22 cellular contexts compared by ENCODE assay signal in genomic region chr5:1779021-1779680, GRCh38. TPM values are rescaled to one million over a fixed set of nuclear protein-coding genes. Genes with fewer than 3 reads are reported as not detected.
DNase-seq lines count a peak whose midpoint lies in the region; ATAC-seq, FAIRE-seq and TF ChIP-seq lines count a peak whose summit lies in the region.
"Had no signal": no experiment of that assay in that cellular context is flagged by ENCODE, and none has a peak within 500 bp of the region (broad histone marks: within the 10 kb centered on the region; RNA-seq: fewer than 3 reads in every experiment).

No MANE protein-coding gene starts in this region.

- no peaks in the 10 kb centered on the region for H3K36me3 ChIP-seq in HEK293 (ENCODE audit: control insufficient read depth in 2 of 2, insufficient read depth in 1 of 2, low read length in 2 of 2)
- H3K36me3 ChIP-seq in H1 (ENCODE audit: control insufficient read depth in 2 of 4, insufficient read depth in 4 of 4, low read length in 3 of 4) = no peaks in the 10 kb centered on the region
- no peaks in the 10 kb centered on the region for H3K36me3 ChIP-seq in H7 (replicated peaks; ENCODE audit: control insufficient read depth, insufficient read depth, low read length)

- H3K27me3 ChIP-seq in H1 (replicated peaks in 1 of 4; ENCODE audit: control insufficient read depth in 3 of 4, extremely low read depth in 1 of 4, insufficient read depth in 3 of 4, low read length in 3 of 4) (no peaks in the 10 kb centered on the region), H7 (ENCODE audit: control insufficient read depth, insufficient read depth, low read length) (no peaks in the 10 kb centered on the region)

- intact Hi-C loops in posterior vena cava (cut with DNase I) = no loop called here

- POLR2A ChIA-PET in HEK293 (lab: Yijun Ruan, JAX) (no interaction called here), H1 (lab: Charles Lee; ENCODE audit: partially characterized antibody) (interaction anchor here (1.5 kb wide), 1 partner anchor 11 kb away, joined by 3 read pairs; no protein-coding TSS in a partner anchor)

- H3K23me2 ChIP-seq in H1 (ENCODE audit: low read depth, low read length) = no peaks in the 10 kb centered on the region

- no peak overlapping the region for H2AFZ ChIP-seq in H1 (ENCODE audit: low read length)

- TF ChIP-seq CTCF in HEK293 (tag by site-specific recombination; IDR thresholded peaks at IDR 0.05) = no peak
- TF ChIP-seq CTCF in H1 (IDR thresholded peaks at IDR 0.05; ENCODE audit: control extremely low read depth in 1 of 3, insufficient read depth in 1 of 3, low read depth in 1 of 3, low read length in 3 of 3) = no peak

- H4K20me1 ChIP-seq in H1 (replicated peaks in 1 of 2; ENCODE audit: control insufficient read depth in 1 of 2, insufficient read depth in 2 of 2, low read length in 2 of 2) = peaks cover 0 to 3% of the 10 kb centered on the region in 2 experiments

- no peaks in the 10 kb centered on the region for H3K79me2 ChIP-seq in H1 (ENCODE audit: control insufficient read depth in 1 of 2, insufficient read depth in 2 of 2, low read length in 2 of 2)

- FAIRE-seq in H1 (lab: Jason Lieb, UNC) = no peak
- FAIRE-seq: GM12891, RCC 7860 had no signal

- DNase-seq in activated effector memory CD4-positive, alpha-beta T cell treated with anti-CD3 and anti-CD28 coated beads, Interleukin-2, amount 50 U/mL, for 16 hours = peak; percentile 38
- no peak for DNase-seq in activated effector memory CD4-positive, alpha-beta T cell treated with Interleukin-2 at 50 U/mL for 16 hours
- DNase-seq in H1 (ENCODE audit: low read depth in 1 of 2, low spot score in 2 of 2) = no peak
- peak; percentile 72 for DNase-seq in posterior vena cava (ENCODE audit: low spot score)
- DNase-seq in H7 = no peak
- DNase-seq in EL = no peak
- DNase-seq: 8988T; C1 segment of cervical spinal cord; CD8-positive, alpha-beta T cell; DND-41; H9; Kasumi-1; NCI-H1694 treated with DMSO at 0.1 percent for 48 hours; NCI-H2081 treated with DMSO at 0.1 percent for 48 hours; NCI-H2171 treated with DMSO at 0.1 percent for 48 hours; NCI-H524 treated with DMSO at 0.1 percent for 48 hours; NCI-H82; SHP77 had no signal

- ATAC-seq in GM18907 (IDR thresholded peaks at IDR 0.05; ENCODE audit: unreplicated experiment) = no peak
- ATAC-seq: CD8-positive, alpha-beta T cell had no signal

- no peak overlapping the region for H4K91ac ChIP-seq in H1 (replicated peaks; ENCODE audit: insufficient read length, low read length)

- no peak for TF ChIP-seq RAD21 in H1 (IDR thresholded peaks at IDR 0.05 in 1 of 2, conservative IDR thresholded peaks at IDR 0.05 in 1 of 2; ENCODE audit: low read depth in 2 of 2, low read length in 2 of 2)

- H2BK120ac ChIP-seq in H1 (replicated peaks; ENCODE audit: low read depth, low read length) = no peak overlapping the region

- H3K4me3 ChIP-seq in HEK293 (ENCODE audit: low read depth, low read length) (no peak overlapping the region), H1 (ENCODE audit: extremely low read depth in 1 of 4, insufficient read depth in 2 of 4, low read depth in 3 of 4, low read length in 4 of 4) (no peak overlapping the region), H7 (ENCODE audit: insufficient read depth, low read depth, low read length) (no peak overlapping the region)

- CTCF ChIA-PET in HEK293 (lab: Yijun Ruan, JAX) = no interaction called here
- CTCF ChIA-PET in H1 (lab: Charles Lee; ENCODE audit: partially characterized antibody) = interaction anchor here (1.0 to 1.1 kb wide), 2 partner anchors 41 to 42 kb away, joined by 3 read pairs; no protein-coding TSS in a partner anchor

- WGBS in H1 (ENCODE audit: extremely low coverage in 1 of 2, insufficient coverage in 1 of 2, insufficient read length in 1 of 2, insufficient replicate concordance in 2 of 2, low coverage in 1 of 2, low lambda C conversion rate in 2 of 2, missing lambda C conversion rate in 1 of 2), 2 experiments = 87% methylated on average over 32 of the region's 32 CpGs; no CpG with 5 or more reads in 1 of the 2 experiments

- no peak overlapping the region for H3K14ac ChIP-seq in H1 (ENCODE audit: insufficient read length)

- H3K4ac ChIP-seq in H1 (replicated peaks; ENCODE audit: insufficient read length, low read depth, low read length) = no peak overlapping the region

- H2AK5ac ChIP-seq in H1 (ENCODE audit: low read depth, low read length) = no peak overlapping the region

- H3K4me1 ChIP-seq in HEK293 (ENCODE audit: control insufficient read depth, insufficient read depth, low read length) (peaks cover 11% of the 10 kb centered on the region), H1 (replicated peaks in 1 of 4; ENCODE audit: control insufficient read depth in 3 of 4, insufficient read depth in 4 of 4, low read length in 3 of 4) (no peaks in the 10 kb centered on the region)

- TF ChIP-seq POLR2A in H1 (IDR thresholded peaks at IDR 0.05; ENCODE audit: control extremely low read depth in 1 of 2, low read depth in 2 of 2, low read length in 2 of 2) = no peak

- TF ChIP-seq EP300 in H1 (IDR thresholded peaks at IDR 0.05; ENCODE audit: borderline replicate concordance in 1 of 2, low read depth in 2 of 2, low read length in 2 of 2) = no peak

- no peak overlapping the region for H3K23ac ChIP-seq in H1 (ENCODE audit: insufficient read length)

- H2BK12ac ChIP-seq in H1 (ENCODE audit: low read depth, low read length) = no peak overlapping the region

- no peak overlapping the region for H3K4me2 ChIP-seq in H1 (ENCODE audit: insufficient read depth in 1 of 2, low read depth in 2 of 2, low read length in 2 of 2)

- no peak overlapping the region for H4K5ac ChIP-seq in H1 (ENCODE audit: insufficient read length, low read depth, low read length)

- H3K79me1 ChIP-seq in H1 (ENCODE audit: low read depth, low read length) = no peaks in the 10 kb centered on the region

- no peak overlapping the region for H2BK5ac ChIP-seq in H1 (ENCODE audit: low read depth, low read length)

- H4K8ac ChIP-seq in H1 (ENCODE audit: extremely low read depth, insufficient read depth, low read length) = peak overlapping the region; percentile 11; the same call in 1 of the 2 replicates

- H3K18ac ChIP-seq in H1 (ENCODE audit: extremely low read depth, low read length) = no peak overlapping the region

- no peak overlapping the region for H3K56ac ChIP-seq in H1 (replicated peaks; ENCODE audit: insufficient read length, low read depth, low read length)

- no peak overlapping the region for H2BK15ac ChIP-seq in H1 (ENCODE audit: low read length)

- no peak overlapping the region for H3K27ac ChIP-seq in HEK293 (ENCODE audit: extremely low read depth, low read depth, low read length)
- H3K27ac ChIP-seq in H1 (ENCODE audit: low read depth, low read length) = no peak overlapping the region

- no peak overlapping the region for H2BK20ac ChIP-seq in H1 (ENCODE audit: low read length)

- H3K9me3 ChIP-seq in HEK293 (ENCODE audit: control insufficient read depth, insufficient read depth, low read depth, low read length) = no peaks in the 10 kb centered on the region
- no peaks in the 10 kb centered on the region for H3K9me3 ChIP-seq in H1 (ENCODE audit: insufficient read depth in 2 of 2, low read depth in 1 of 2, low read length in 1 of 2)

- H3K9ac ChIP-seq in H1 (replicated peaks in 1 of 4; ENCODE audit: extremely low read depth in 1 of 4, low read depth in 3 of 4, low read length in 3 of 4) = no peak overlapping the region

TF ChIP-seq in HEK293, 187 proteins besides CTCF, POLR2A, EP300 and RAD21:
- TF ChIP-seq ZNF621 (tag by site-specific recombination; IDR thresholded peaks at IDR 0.05) (no peak), SCRT2 (tag by site-specific recombination; IDR thresholded peaks at IDR 0.05) (peak; percentile 85)

TF ChIP-seq in H1, 55 proteins besides CTCF, POLR2A, EP300 and RAD21 (continues in another document):
- TF ChIP-seq E2F6 (IDR thresholded peaks at IDR 0.05) (no peak), SP4 (IDR thresholded peaks at IDR 0.05; ENCODE audit: low read length) (no peak), EGR1 (IDR thresholded peaks at IDR 0.05; ENCODE audit: borderline replicate concordance, low read depth, low read length) (no peak), TEAD4 (IDR thresholded peaks at IDR 0.05; ENCODE audit: low read depth, low read length) (no peak), FOSL1 (IDR thresholded peaks at IDR 0.05; ENCODE audit: insufficient read depth, low read depth, low read length) (no peak), JUND (IDR thresholded peaks at IDR 0.05; ENCODE audit: low read length) (no peak), CHD1 (IDR thresholded peaks at IDR 0.05; ENCODE audit: low read depth, low read length) (no peak), RFX5 (IDR thresholded peaks at IDR 0.05; ENCODE audit: borderline replicate concordance, low read depth, low read length) (no peak)

RNA-seq across cellular contexts. Expression of gene MRPL36, which starts 20.5 kb away (rescaled TPM):
- total RNA-seq in H1 (2021; fragmentation: NEBNext Ultra II Directional; extraction: Animal tissue kit (Norgen Biotek cat#: 25700)) = 56.3 and 66.3 TPM in 2 replicates
- 81.5 and 85.5 TPM in 2 replicates for polyA plus RNA-seq in H1 (2011; rRNA removed)
- polyA plus RNA-seq in H1 (2011; cell fraction: cytosol; rRNA removed) = 67.1 TPM
- polyA plus RNA-seq in H1 (2011; cell fraction: nucleus; rRNA removed) = 71.6 TPM
- 75.9 to 89.0 TPM (median 80.9 TPM) in 4 replicates for polyA plus RNA-seq in H1 (2012, experiment 1 of 2)
- 102 TPM for polyA plus RNA-seq in H1 (2012, experiment 2 of 2)
- polyA plus RNA-seq in H1 (2013, experiment 1 of 2) = 87.9 TPM
- 91.7 TPM for polyA plus RNA-seq in H1 (2013, experiment 2 of 2)
- 31.6 and 38.0 TPM in 2 replicates for polyA minus RNA-seq in H1 (2011; rRNA and poly(A)+ RNA removed)
- 32.5 TPM for polyA minus RNA-seq in H1 (2011; cell fraction: cytosol; rRNA and poly(A)+ RNA removed)
- 22.6 TPM for polyA minus RNA-seq in H1 (2011; cell fraction: nucleus; rRNA and poly(A)+ RNA removed)
- total RNA-seq in posterior vena cava = 10 to 100 TPM; 29.4 to 32.4 TPM
- total RNA-seq in H7 (2014; rRNA removed; shearing (Covaris generic)) = 49.4 and 83.8 TPM in 2 replicates

RNA-seq across cellular contexts. Expression of gene NDUFS6, which starts 22.1 kb away (rescaled TPM):
- 72.7 and 77.1 TPM in 2 replicates for total RNA-seq in H1 (2021; fragmentation: NEBNext Ultra II Directional; extraction: Animal tissue kit (Norgen Biotek cat#: 25700))
- polyA plus RNA-seq in H1 (2011; rRNA removed) = 191 and 302 TPM in 2 replicates
- 224 TPM for polyA plus RNA-seq in H1 (2011; cell fraction: cytosol; rRNA removed)
- 78.2 TPM for polyA plus RNA-seq in H1 (2011; cell fraction: nucleus; rRNA removed)
- 190 to 231 TPM (median 207 TPM) in 4 replicates for polyA plus RNA-seq in H1 (2012, experiment 1 of 2)
- polyA plus RNA-seq in H1 (2012, experiment 2 of 2) = 78.3 TPM
- polyA plus RNA-seq in H1 (2013, experiment 1 of 2) = 141 TPM
- polyA plus RNA-seq in H1 (2013, experiment 2 of 2) = 146 TPM
- 9.3 and 11.6 TPM in 2 replicates for polyA minus RNA-seq in H1 (2011; rRNA and poly(A)+ RNA removed)
- 55.8 TPM for polyA minus RNA-seq in H1 (2011; cell fraction: cytosol; rRNA and poly(A)+ RNA removed)
- polyA minus RNA-seq in H1 (2011; cell fraction: nucleus; rRNA and poly(A)+ RNA removed) = 31.5 TPM
- 10 to 100 TPM; 25.4 to 25.8 TPM for total RNA-seq in posterior vena cava
- 35.2 and 51.9 TPM in 2 replicates for total RNA-seq in H7 (2014; rRNA removed; shearing (Covaris generic))

Comparison
In these comparisons a context has a peak if more than half of its experiments do, and no peak if none do; other contexts are left out.
1. DNase-seq: peak in activated effector memory CD4-positive, alpha-beta T cell treated with anti-CD3 and anti-CD28 coated beads, Interleukin-2, amount 50 U/mL, for 16 hours (single experiment) and posterior vena cava (single experiment); none in activated effector memory CD4-positive, alpha-beta T cell treated with Interleukin-2 at 50 U/mL for 16 hours (single experiment), H1 (0 of 2), H7 (single experiment) and EL (single experiment).